8 cellular contexts compared by ENCODE assay signal in genomic region chr7:22822486-22823141, GRCh38. TPM values are rescaled to one million over a fixed set of nuclear protein-coding genes. Genes with fewer than 3 reads are reported as not detected.
A peak's percentile ranks its signal among the peaks of the same experiment; 100 is the strongest.
DNase-seq lines count a peak whose midpoint lies in the region; ATAC-seq, FAIRE-seq and TF ChIP-seq lines count a peak whose summit lies in the region.

TSS of gene TOMM7 (minus strand) at chr7:22822849. CDS start at chr7:22822779, 70 bp downstream.

- no peaks in the 10 kb centered on the region for H3K9me3 Mint-ChIP-seq in activated naive CD8-positive, alpha-beta T cell treated with anti-CD3 and anti-CD28 coated beads, Interleukin-2, amount 50 U/mL, for 24 hours

- ATAC-seq in HG02763 (IDR thresholded peaks at IDR 0.05; ENCODE audit: unreplicated experiment) (peak; percentile 88), Right ventricle myocardium superior (ENCODE audit: poor library complexity) (peak; percentile 98), pancreas (peak; percentile 98 to 99 (median 99))
- ATAC-seq in activated naive CD8-positive, alpha-beta T cell treated with anti-CD3 and anti-CD28 coated beads, Interleukin-2, amount 50 U/mL, for 24 hours, result peak; percentile 96

- peaks cover 26% of the 10 kb centered on the region for H3K36me3 Mint-ChIP-seq in activated naive CD8-positive, alpha-beta T cell treated with anti-CD3 and anti-CD28 coated beads, Interleukin-2, amount 50 U/mL, for 24 hours (ENCODE audit: low read depth)

- intact Hi-C loops in Right ventricle myocardium superior (cut with DNase I), result loop anchor here (10.0 kb wide), 1 partner anchor 232 kb away; no protein-coding TSS in a partner anchor
- intact Hi-C loops in pancreas (cut with DNase I), result no loop called here
- intact Hi-C loops in tibial artery (cut with DNase I; ENCODE audit: low total_unique reads), result loop anchor here (2.0 to 5.0 kb wide), 2 partner anchors 190 to 235 kb away; no protein-coding TSS in a partner anchor

- H3K9me3 ChIP-seq in pancreas (no peaks in the 10 kb centered on the region), tibial artery (no peaks in the 10 kb centered on the region)

- peak within 1 kb of the TSS; percentile 76 to 86 (median 78) for H3K4me3 ChIP-seq in pancreas
- peak within 1 kb of the TSS; percentile 79 to 88 for H3K4me3 ChIP-seq in tibial artery

- peaks cover 17% of the 10 kb centered on the region for H3K27me3 Mint-ChIP-seq in activated naive CD8-positive, alpha-beta T cell treated with anti-CD3 and anti-CD28 coated beads, Interleukin-2, amount 50 U/mL, for 24 hours

- H3K4me1 ChIP-seq in pancreas (peaks cover 7 to 17% (median 10%) of the 10 kb centered on the region in 3 donors), tibial artery (peaks cover 0 to 36% (median 15%) of the 10 kb centered on the region in 4 donors)

- H3K27ac ChIP-seq in pancreas, result peak within 1 kb of the TSS; percentile 45 to 80 (median 70)
- H3K27ac ChIP-seq in tibial artery, result peak within 1 kb of the TSS; percentile 80 to 86

- H3K27me3 ChIP-seq in pancreas (no peaks in the 10 kb centered on the region), tibial artery (no peaks in the 10 kb centered on the region)

- peaks cover 46% of the 10 kb centered on the region for H3K4me1 Mint-ChIP-seq in activated naive CD8-positive, alpha-beta T cell treated with anti-CD3 and anti-CD28 coated beads, Interleukin-2, amount 50 U/mL, for 24 hours

- peak within 1 kb of the TSS; percentile 99 for H3K4me3 Mint-ChIP-seq in activated naive CD8-positive, alpha-beta T cell treated with anti-CD3 and anti-CD28 coated beads, Interleukin-2, amount 50 U/mL, for 24 hours

- peak within 1 kb of the TSS; percentile 99 for H3K27ac Mint-ChIP-seq in activated naive CD8-positive, alpha-beta T cell treated with anti-CD3 and anti-CD28 coated beads, Interleukin-2, amount 50 U/mL, for 24 hours

- peak; percentile 35; the same call in 1 of the 2 replicates for TF ChIP-seq CTCF in GM12874 (IDR thresholded peaks at IDR 0.05; ENCODE audit: insufficient read depth, low read depth, low read length)
- TF ChIP-seq CTCF in pancreas (IDR thresholded peaks at IDR 0.05), result peak in 2 of 4 donors; percentile 36 to 39
- TF ChIP-seq CTCF in tibial artery (IDR thresholded peaks at IDR 0.05), result peak; percentile 39 to 63

- peak; percentile 87 for FAIRE-seq in pancreas (lab: Jason Lieb, UNC)

- H3K36me3 ChIP-seq in pancreas, result no peaks in the 10 kb centered on the region
- peaks cover 0 to 6% (median under 1%) of the 10 kb centered on the region in 3 donors for H3K36me3 ChIP-seq in tibial artery

- 0% methylated on average over 38 of the region's 38 CpGs for WGBS in pancreas, 2 donors

- DNase-seq in NCI-H1417 treated with DMSO at 0.1 percent for 48 hours (lab: John Stamatoyannopoulos, UW), result peak; percentile 88
- peak; percentile 99 for DNase-seq in SW480 (ENCODE audit: low spot score)
- DNase-seq in activated naive CD8-positive, alpha-beta T cell treated with anti-CD3 and anti-CD28 coated beads, Interleukin-2, amount 50 U/mL, for 24 hours, result peak; percentile 86
- peak; percentile 94 for DNase-seq in Right ventricle myocardium superior
- DNase-seq in pancreas, result peak; percentile 88 to 97 (median 90)
- peak; percentile 83 to 92 for DNase-seq in tibial artery

RNA-seq across cellular contexts. Expression of gene TOMM7, which starts in this region (rescaled TPM):
- total RNA-seq in Right ventricle myocardium superior (634 TPM), pancreas (100 to 1,000 TPM; 210 to 316 (median 223) TPM)
- 100 to 1,000 TPM; 126 to 262 TPM for polyA plus RNA-seq in pancreas

Comparison
In these comparisons a context has a peak if more than half of its experiments do, and no peak if none do; other contexts are left out.
1. Peak in every context shown above with its lines: DNase-seq, ATAC-seq, H3K4me3 ChIP-seq and H3K27ac ChIP-seq.
2. intact Hi-C loops: an anchor here in Right ventricle myocardium superior (10.0 kb wide) and tibial artery (2.0 to 5.0 kb wide); none called in pancreas.